1 cellular context compared by ENCODE assay signal in genomic region chr20:5947276-5947675, GRCh38.
TF ChIP-seq lines count a peak whose summit lies in the region.

No MANE protein-coding gene starts in this region.

TF ChIP-seq in WTC11, 78 proteins besides CTCF, POLR2A, EP300 and RAD21 (continued from another document):
- no peak for TF ChIP-seq AR (CRISPR knock-in tag; IDR thresholded peaks at IDR 0.05)
- TF ChIP-seq NFYB (CRISPR knock-in tag; conservative IDR thresholded peaks at IDR 0.05; ENCODE audit: low read depth): no peak
- TF ChIP-seq, protein P1, sequence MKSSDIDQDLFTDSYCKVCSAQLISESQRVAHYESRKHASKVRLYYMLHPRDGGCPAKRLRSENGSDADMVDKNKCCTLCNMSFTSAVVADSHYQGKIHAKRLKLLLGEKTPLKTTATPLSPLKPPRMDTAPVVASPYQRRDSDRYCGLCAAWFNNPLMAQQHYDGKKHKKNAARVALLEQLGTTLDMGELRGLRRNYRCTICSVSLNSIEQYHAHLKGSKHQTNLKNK (CRISPR knock-in tag; IDR thresholded peaks at IDR 0.05): no peak
- no peak for TF ChIP-seq TEAD1 (CRISPR knock-in tag; IDR thresholded peaks at IDR 0.05)
- TF ChIP-seq, protein P2, sequence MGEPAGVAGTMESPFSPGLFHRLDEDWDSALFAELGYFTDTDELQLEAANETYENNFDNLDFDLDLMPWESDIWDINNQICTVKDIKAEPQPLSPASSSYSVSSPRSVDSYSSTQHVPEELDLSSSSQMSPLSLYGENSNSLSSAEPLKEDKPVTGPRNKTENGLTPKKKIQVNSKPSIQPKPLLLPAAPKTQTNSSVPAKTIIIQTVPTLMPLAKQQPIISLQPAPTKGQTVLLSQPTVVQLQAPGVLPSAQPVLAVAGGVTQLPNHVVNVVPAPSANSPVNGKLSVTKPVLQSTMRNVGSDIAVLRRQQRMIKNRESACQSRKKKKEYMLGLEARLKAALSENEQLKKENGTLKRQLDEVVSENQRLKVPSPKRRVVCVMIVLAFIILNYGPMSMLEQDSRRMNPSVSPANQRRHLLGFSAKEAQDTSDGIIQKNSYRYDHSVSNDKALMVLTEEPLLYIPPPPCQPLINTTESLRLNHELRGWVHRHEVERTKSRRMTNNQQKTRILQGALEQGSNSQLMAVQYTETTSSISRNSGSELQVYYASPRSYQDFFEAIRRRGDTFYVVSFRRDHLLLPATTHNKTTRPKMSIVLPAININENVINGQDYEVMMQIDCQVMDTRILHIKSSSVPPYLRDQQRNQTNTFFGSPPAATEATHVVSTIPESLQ (CRISPR knock-in tag; IDR thresholded peaks at IDR 0.05): no peak
- no peak for TF ChIP-seq ETV6 (CRISPR knock-in tag; IDR thresholded peaks at IDR 0.05)
- no peak for TF ChIP-seq NFE2L1 (CRISPR knock-in tag; IDR thresholded peaks at IDR 0.05)
- no peak for TF ChIP-seq SMAD4 (CRISPR knock-in tag; IDR thresholded peaks at IDR 0.05)
- TF ChIP-seq, protein P3, sequence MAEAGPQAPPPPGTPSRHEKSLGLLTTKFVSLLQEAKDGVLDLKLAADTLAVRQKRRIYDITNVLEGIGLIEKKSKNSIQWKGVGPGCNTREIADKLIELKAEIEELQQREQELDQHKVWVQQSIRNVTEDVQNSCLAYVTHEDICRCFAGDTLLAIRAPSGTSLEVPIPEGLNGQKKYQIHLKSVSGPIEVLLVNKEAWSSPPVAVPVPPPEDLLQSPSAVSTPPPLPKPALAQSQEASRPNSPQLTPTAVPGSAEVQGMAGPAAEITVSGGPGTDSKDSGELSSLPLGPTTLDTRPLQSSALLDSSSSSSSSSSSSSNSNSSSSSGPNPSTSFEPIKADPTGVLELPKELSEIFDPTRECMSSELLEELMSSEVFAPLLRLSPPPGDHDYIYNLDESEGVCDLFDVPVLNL (CRISPR knock-in tag; IDR thresholded peaks at IDR 0.05; ENCODE audit: borderline replicate concordance, low read depth): no peak
- TF ChIP-seq ESRRA (CRISPR knock-in tag; IDR thresholded peaks at IDR 0.05; ENCODE audit: borderline replicate concordance): no peak
- TF ChIP-seq EMX1 (CRISPR knock-in tag; IDR thresholded peaks at IDR 0.05): no peak
- no peak for TF ChIP-seq JAZF1 (CRISPR knock-in tag; IDR thresholded peaks at IDR 0.05)
